ENCODE assay signal across 38 cellular contexts in genomic region chr4:155688211-155688610, GRCh38. TPM values are rescaled to one million over a fixed set of nuclear protein-coding genes. Genes with fewer than 3 reads are reported as not detected.
"Had no signal": no experiment of that assay in that cellular context is flagged by ENCODE, and none has a peak within 500 bp of the region (broad histone marks: within the 10 kb centered on the region; RNA-seq: fewer than 3 reads in every experiment).

No MANE protein-coding gene starts in this region.

- H3K9me3 ChIP-seq: adrenal gland, body of pancreas, breast epithelium had no signal

- H3K36me3 ChIP-seq: adrenal gland, breast epithelium had no signal

- H3K27me3 ChIP-seq: adrenal gland, body of pancreas, breast epithelium had no signal

- H3K27ac ChIP-seq: adrenal gland, breast epithelium, PC-9, RWPE1, VCaP had no signal

- H3K4me2 ChIP-seq: PC-9 had no signal

- ATAC-seq: activated naive CD4-positive, alpha-beta T cell treated with anti-CD3 and anti-CD28 coated beads, Interleukin-2, amount 50 U/mL, for 72 hours; activated T-cell treated with anti-CD3 and anti-CD28 coated beads, Interleukin-2, amount 50 U/mL, for 4 hours; body of pancreas had no signal

- H2AFZ ChIP-seq: PC-9 had no signal

- H3K4me3 ChIP-seq: adrenal gland, body of pancreas, breast epithelium, PC-9 had no signal

- FAIRE-seq: astrocyte, RCC 7860 had no signal

- DNase-seq: activated B cell treated with CpG ODN at 0.5 μM for 24 hours; activated CD4-positive, alpha-beta memory T cell treated with anti-CD3 and anti-CD28 coated beads for 36 hours; activated CD4-positive, alpha-beta T cell treated with anti-CD3 and anti-CD28 coated beads for 4 hours; activated CD4-positive, alpha-beta T cell treated with anti-CD3 and anti-CD28 coated beads, Interleukin-2, amount 50 U/mL, for 1 hour; activated CD4-positive, CD25-positive, alpha-beta regulatory T cell treated with anti-CD3 and anti-CD28 coated beads, Interleukin-2, amount 50 U/mL, for 72 hours; activated CD8-positive, alpha-beta memory T cell treated with anti-CD3 and anti-CD28 coated beads, Interleukin-2, amount 50 U/mL, for 4 hours; activated gamma-delta T cell treated with Interleukin-2 at 50 U/mL for 16 hours; activated naive CD4-positive, alpha-beta T cell treated with anti-CD3 and anti-CD28 coated beads for 36 hours; activated T-cell treated with anti-CD3 and anti-CD28 coated beads for 4 hours; activated T-cell treated with anti-CD3 and anti-CD28 coated beads, Interleukin-2, amount 50 U/mL, for 4 hours; caudate nucleus; Kasumi-1; MM.1S; MV-4-11; NCI-H1092; NCI-H1436 treated with DMSO at 0.1 percent for 48 hours; NCI-H1694 treated with DMSO at 0.1 percent for 48 hours; NCI-H2029; NCI-H2107; NCI-H2171; NCI-H510A; NCI-H526; NCI-H748 treated with DMSO at 0.1 percent for 48 hours; NK-92 treated with Interleukin-12 subunit alpha and Interleukin-12 subunit beta, amount 100 ng/mL, for 24 hours; PC-9; SIG-M5; SW 1271; T-helper 1 cell; T-helper 2 cell; T-helper 9 cell had no signal

- H3K4me1 ChIP-seq: adrenal gland, breast epithelium had no signal

RNA-seq across cellular contexts. Expression of gene GUCY1A1, which starts 21.6 kb away (rescaled TPM):
- total RNA-seq: activated CD4-positive, alpha-beta memory T cell treated with anti-CD3 and anti-CD28 coated beads for 36 hours; activated naive CD4-positive, alpha-beta T cell treated with anti-CD3 and anti-CD28 coated beads, Interleukin-2, amount 50 U/mL, for 72 hours had no signal
